11 cellular contexts compared by ENCODE assay signal in the genomic region with DNA sequence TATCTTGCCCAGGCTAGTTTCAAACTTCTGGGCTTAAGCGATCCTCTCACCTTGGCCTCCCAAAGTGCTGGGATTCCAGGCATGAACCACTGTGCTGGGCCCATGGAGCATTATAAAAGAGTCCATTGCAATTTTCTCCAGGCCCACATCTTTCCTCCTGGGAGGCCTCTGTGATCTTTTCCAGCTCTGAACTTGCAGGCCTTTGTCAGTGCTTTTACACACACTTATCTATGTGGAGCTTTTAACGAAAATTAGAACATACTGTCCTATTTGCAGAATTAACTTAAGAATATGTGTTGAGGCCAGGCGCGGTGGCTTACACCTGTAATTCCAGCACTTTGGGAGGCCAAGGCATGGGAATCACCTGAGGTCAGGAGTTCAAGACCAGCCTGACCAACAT.
"Had no signal": no experiment of that assay in that cellular context is flagged by ENCODE, and none has a peak within 500 bp of the region (broad histone marks: within the 10 kb centered on the region; RNA-seq: fewer than 3 reads in every experiment).

No MANE protein-coding gene starts in this region.

- H3K4me3 Mint-ChIP-seq: GM23338, H9, HFFc6 had no signal

- H3K36me3 ChIP-seq: HAP-1 had no signal

- FAIRE-seq: H1, H54 had no signal

- H3K4me2 ChIP-seq: GM23338 had no signal

- H3K9me3 Mint-ChIP-seq: GM23338, H9, HFFc6 had no signal

- H3K9me3 ChIP-seq: HAP-1 had no signal

- DNase-seq: GM23248, GOT3, H7, H9, HCEC 1CT, HFFc6 had no signal

- ATAC-seq: GM23338, HCT116 had no signal

- H3K27ac ChIP-seq: GM23248 had no signal

- H3K4me3 ChIP-seq: GM23248, GM23338, HAP-1 had no signal

- H3K4me1 ChIP-seq: HAP-1 had no signal

- H3K27ac Mint-ChIP-seq: GM23338, HFFc6 had no signal

- H2AFZ ChIP-seq: GM23248, GM23338 had no signal

- H3K9ac ChIP-seq: GM23248 had no signal

- H3K4me1 Mint-ChIP-seq: GM23338 had no signal
